In the genomic region with DNA sequence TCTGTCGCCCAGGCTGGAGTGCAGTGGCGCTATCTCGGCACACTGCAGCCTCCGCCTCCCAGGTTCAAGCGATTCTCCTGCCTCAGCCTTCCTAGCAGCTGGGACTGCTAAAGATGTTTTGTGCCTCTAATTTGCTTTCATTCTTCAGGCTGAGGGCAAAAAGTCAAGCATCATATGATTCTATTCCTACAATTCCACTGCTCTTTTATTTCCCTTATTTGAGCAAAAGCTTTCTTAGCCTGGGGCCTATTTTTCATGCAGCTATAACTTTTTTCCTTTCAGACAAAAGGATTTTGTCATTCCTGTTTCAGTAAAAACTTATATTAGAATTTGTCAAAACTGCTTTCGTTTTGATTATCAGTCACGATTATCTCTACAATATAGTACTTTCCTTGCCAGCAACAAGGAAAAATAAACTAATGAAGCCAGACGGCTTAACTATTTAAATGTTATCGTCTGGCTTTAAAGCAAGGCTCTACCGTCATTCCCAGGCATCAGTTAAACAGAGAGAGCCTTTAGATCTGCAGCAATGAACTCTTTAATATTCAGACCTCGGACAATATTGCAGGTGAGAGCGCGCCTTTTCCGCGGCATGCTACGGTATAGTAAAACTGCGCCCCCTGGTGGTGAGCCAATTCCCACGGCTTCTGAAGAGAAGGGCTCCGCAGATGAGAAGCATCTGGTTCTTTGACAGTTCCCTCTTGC, we compare ENCODE assay signal across 8 cellular contexts. TPM values are rescaled to one million over a fixed set of nuclear protein-coding genes. Genes with fewer than 3 reads are reported as not detected.
DNase-seq lines count a peak whose midpoint lies in the region; ATAC-seq and TF ChIP-seq lines count a peak whose summit lies in the region.

No MANE protein-coding gene starts in this region.

- DNase-seq in DMS53 (lab: John Stamatoyannopoulos, UW) = peak; percentile 97
- DNase-seq in GM23338 (ENCODE audit: low spot score) = peak; percentile 96
- DNase-seq in MG63 = peak; percentile 72
- peak; percentile 92 for DNase-seq in RPMI8226
- peak; percentile 73 for DNase-seq in activated T-helper 2 cell treated with anti-CD3 and anti-CD28 coated beads, Interferon-gamma antibody, Interleukin-2, Interleukin-4, amounts not matched to agents 10 μg/mL and 5 μg/mL and 100 μg/mL, durations not matched to agents 14 hours and 24 hours and 36 hours (ENCODE audit: low spot score)
- DNase-seq in foreskin fibroblast = peak; percentile 72 to 91
- DNase-seq in nucleus accumbens (lab: John Stamatoyannopoulos, UW) = peak in 51 of 56 donors; percentile 15 to 92 (median 57)
- DNase-seq in stromal cell of bone marrow (ENCODE audit: low read depth) = peak; percentile 53

- H3K79me2 ChIP-seq in GM23338 (replicated peaks; ENCODE audit: insufficient read depth) = peaks cover 25% of the 10 kb centered on the region

- peak overlapping the region; percentile 7; the same call in 1 of the 3 replicates for H3K4me3 Mint-ChIP-seq in GM23338
- H3K4me3 Mint-ChIP-seq in activated T-helper 2 cell treated with anti-CD3 and anti-CD28 coated beads, Interferon-gamma antibody, Interleukin-2, Interleukin-4, amounts not matched to agents 10 μg/mL and 5 μg/mL and 100 μg/mL, durations not matched to agents 14 hours and 24 hours and 36 hours (ENCODE audit: low read depth) = peak overlapping the region; percentile 47

- no peak overlapping the region for H3K27ac Mint-ChIP-seq in GM23338
- H3K27ac Mint-ChIP-seq in activated T-helper 2 cell treated with anti-CD3 and anti-CD28 coated beads, Interferon-gamma antibody, Interleukin-2, Interleukin-4, amounts not matched to agents 10 μg/mL and 5 μg/mL and 100 μg/mL, durations not matched to agents 14 hours and 24 hours and 36 hours = no peak overlapping the region

- peaks cover 27% of the 10 kb centered on the region for H3K4me1 ChIP-seq in GM23338 (ENCODE audit: insufficient read depth)

- peak; percentile 19 for ATAC-seq in GM23338

- H3K4me2 ChIP-seq in GM23338 = peak overlapping the region; percentile 78; the same call in 1 of the 2 replicates

- H4K20me1 ChIP-seq in GM23338 (replicated peaks; ENCODE audit: insufficient read depth) = peaks cover 15% of the 10 kb centered on the region; the same call in 1 of the 2 replicates

- H3K27ac ChIP-seq in GM23338 (ENCODE audit: low read depth) = no peak overlapping the region

- intact Hi-C loops in activated T-helper 2 cell treated with anti-CD3 and anti-CD28 coated beads, Interferon-gamma antibody, Interleukin-2, Interleukin-4, amounts not matched to agents 10 μg/mL and 5 μg/mL and 100 μg/mL, durations not matched to agents 14 hours and 24 hours and 36 hours (cut with micrococcal nuclease) = loop anchor here (1.0 to 10.0 kb wide), 5 partner anchors 35 to 662 kb away; a partner anchor contains a TSS

- no peaks in the 10 kb centered on the region for H3K36me3 ChIP-seq in GM23338 (ENCODE audit: insufficient read depth)
- no peaks in the 10 kb centered on the region for H3K36me3 ChIP-seq in MG63

- H3K9me3 Mint-ChIP-seq in GM23338 = peaks cover 4% of the 10 kb centered on the region; the same call in 1 of the 3 replicates
- no peaks in the 10 kb centered on the region for H3K9me3 Mint-ChIP-seq in activated T-helper 2 cell treated with anti-CD3 and anti-CD28 coated beads, Interferon-gamma antibody, Interleukin-2, Interleukin-4, amounts not matched to agents 10 μg/mL and 5 μg/mL and 100 μg/mL, durations not matched to agents 14 hours and 24 hours and 36 hours

- no peak overlapping the region for H3K4me3 ChIP-seq in GM23338
- peak overlapping the region; percentile 12; the same call in 1 of the 2 replicates for H3K4me3 ChIP-seq in MG63
- peak overlapping the region; percentile 45 to 49 for H3K4me3 ChIP-seq in foreskin fibroblast (ENCODE audit: low read depth in 1 of 2, low read length in 2 of 2)

- peaks cover 17% of the 10 kb centered on the region for H3K27me3 Mint-ChIP-seq in GM23338 (ENCODE audit: insufficient read depth, low read depth, poor library complexity)
- peaks cover 31% of the 10 kb centered on the region for H3K27me3 Mint-ChIP-seq in activated T-helper 2 cell treated with anti-CD3 and anti-CD28 coated beads, Interferon-gamma antibody, Interleukin-2, Interleukin-4, amounts not matched to agents 10 μg/mL and 5 μg/mL and 100 μg/mL, durations not matched to agents 14 hours and 24 hours and 36 hours (ENCODE audit: low read depth)

- TF ChIP-seq CTCF in GM23338 (conservative IDR thresholded peaks at IDR 0.05; ENCODE audit: low read depth in 2 of 2) (peak; percentile 82 to 95), foreskin fibroblast (IDR thresholded peaks at IDR 0.05; ENCODE audit: low read depth, low read length) (peak; percentile 88)

- no peaks in the 10 kb centered on the region for H3F3A ChIP-seq in GM23338 (replicated peaks; ENCODE audit: low read depth)

- peak overlapping the region; percentile 92; the same call in 1 of the 2 replicates for H2AFZ ChIP-seq in GM23338

- H3K9me2 ChIP-seq in GM23338 (ENCODE audit: insufficient read depth) = no peaks in the 10 kb centered on the region

- H3K36me3 Mint-ChIP-seq in GM23338 (ENCODE audit: low read depth) = no peaks in the 10 kb centered on the region; the same call in 2 of the 3 replicates
- H3K36me3 Mint-ChIP-seq in activated T-helper 2 cell treated with anti-CD3 and anti-CD28 coated beads, Interferon-gamma antibody, Interleukin-2, Interleukin-4, amounts not matched to agents 10 μg/mL and 5 μg/mL and 100 μg/mL, durations not matched to agents 14 hours and 24 hours and 36 hours (ENCODE audit: low read depth) = no peaks in the 10 kb centered on the region

- H3K4me1 Mint-ChIP-seq in GM23338 = peaks cover 29% of the 10 kb centered on the region
- H3K4me1 Mint-ChIP-seq in activated T-helper 2 cell treated with anti-CD3 and anti-CD28 coated beads, Interferon-gamma antibody, Interleukin-2, Interleukin-4, amounts not matched to agents 10 μg/mL and 5 μg/mL and 100 μg/mL, durations not matched to agents 14 hours and 24 hours and 36 hours (ENCODE audit: low read depth) = peaks cover 25% of the 10 kb centered on the region

- H3K27me3 ChIP-seq in GM23338 (ENCODE audit: insufficient read depth) (peaks cover 12% of the 10 kb centered on the region), MG63 (no peaks in the 10 kb centered on the region)

- no peaks in the 10 kb centered on the region for H3K9me3 ChIP-seq in MG63

TF ChIP-seq in GM23338, 12 proteins besides CTCF, POLR2A, EP300 and RAD21 (continues in another document):
- TF ChIP-seq ZNF114 (CRISPR knock-in tag; IDR thresholded peaks at IDR 0.05) = no peak
- TF ChIP-seq CREB1 (CRISPR knock-in tag; IDR thresholded peaks at IDR 0.05; ENCODE audit: low read depth) = no peak
- TF ChIP-seq STAT1 (IDR thresholded peaks at IDR 0.05; ENCODE audit: unreplicated experiment) = no peak
- no peak for TF ChIP-seq EZH2 (IDR thresholded peaks at IDR 0.05; ENCODE audit: low read depth, unreplicated experiment)
- TF ChIP-seq, protein P1, sequence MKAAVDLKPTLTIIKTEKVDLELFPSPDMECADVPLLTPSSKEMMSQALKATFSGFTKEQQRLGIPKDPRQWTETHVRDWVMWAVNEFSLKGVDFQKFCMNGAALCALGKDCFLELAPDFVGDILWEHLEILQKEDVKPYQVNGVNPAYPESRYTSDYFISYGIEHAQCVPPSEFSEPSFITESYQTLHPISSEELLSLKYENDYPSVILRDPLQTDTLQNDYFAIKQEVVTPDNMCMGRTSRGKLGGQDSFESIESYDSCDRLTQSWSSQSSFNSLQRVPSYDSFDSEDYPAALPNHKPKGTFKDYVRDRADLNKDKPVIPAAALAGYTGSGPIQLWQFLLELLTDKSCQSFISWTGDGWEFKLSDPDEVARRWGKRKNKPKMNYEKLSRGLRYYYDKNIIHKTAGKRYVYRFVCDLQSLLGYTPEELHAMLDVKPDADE (IDR thresholded peaks at IDR 0.05) = no peak
- TF ChIP-seq ZNF331 (CRISPR knock-in tag; IDR thresholded peaks at IDR 0.05; ENCODE audit: low read depth) = no peak
- TF ChIP-seq JUNB (IDR thresholded peaks at IDR 0.05; ENCODE audit: unreplicated experiment) = no peak
- no peak for TF ChIP-seq NANOG (IDR thresholded peaks at IDR 0.05; ENCODE audit: borderline replicate concordance)
- TF ChIP-seq, protein P2, sequence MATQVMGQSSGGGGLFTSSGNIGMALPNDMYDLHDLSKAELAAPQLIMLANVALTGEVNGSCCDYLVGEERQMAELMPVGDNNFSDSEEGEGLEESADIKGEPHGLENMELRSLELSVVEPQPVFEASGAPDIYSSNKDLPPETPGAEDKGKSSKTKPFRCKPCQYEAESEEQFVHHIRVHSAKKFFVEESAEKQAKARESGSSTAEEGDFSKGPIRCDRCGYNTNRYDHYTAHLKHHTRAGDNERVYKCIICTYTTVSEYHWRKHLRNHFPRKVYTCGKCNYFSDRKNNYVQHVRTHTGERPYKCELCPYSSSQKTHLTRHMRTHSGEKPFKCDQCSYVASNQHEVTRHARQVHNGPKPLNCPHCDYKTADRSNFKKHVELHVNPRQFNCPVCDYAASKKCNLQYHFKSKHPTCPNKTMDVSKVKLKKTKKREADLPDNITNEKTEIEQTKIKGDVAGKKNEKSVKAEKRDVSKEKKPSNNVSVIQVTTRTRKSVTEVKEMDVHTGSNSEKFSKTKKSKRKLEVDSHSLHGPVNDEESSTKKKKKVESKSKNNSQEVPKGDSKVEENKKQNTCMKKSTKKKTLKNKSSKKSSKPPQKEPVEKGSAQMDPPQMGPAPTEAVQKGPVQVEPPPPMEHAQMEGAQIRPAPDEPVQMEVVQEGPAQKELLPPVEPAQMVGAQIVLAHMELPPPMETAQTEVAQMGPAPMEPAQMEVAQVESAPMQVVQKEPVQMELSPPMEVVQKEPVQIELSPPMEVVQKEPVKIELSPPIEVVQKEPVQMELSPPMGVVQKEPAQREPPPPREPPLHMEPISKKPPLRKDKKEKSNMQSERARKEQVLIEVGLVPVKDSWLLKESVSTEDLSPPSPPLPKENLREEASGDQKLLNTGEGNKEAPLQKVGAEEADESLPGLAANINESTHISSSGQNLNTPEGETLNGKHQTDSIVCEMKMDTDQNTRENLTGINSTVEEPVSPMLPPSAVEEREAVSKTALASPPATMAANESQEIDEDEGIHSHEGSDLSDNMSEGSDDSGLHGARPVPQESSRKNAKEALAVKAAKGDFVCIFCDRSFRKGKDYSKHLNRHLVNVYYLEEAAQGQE (IDR thresholded peaks at IDR 0.05; ENCODE audit: unreplicated experiment) = no peak
- TF ChIP-seq EZH2phosphoT487 (IDR thresholded peaks at IDR 0.05; ENCODE audit: unreplicated experiment) = no peak
- TF ChIP-seq POLR2AphosphoS5 (IDR thresholded peaks at IDR 0.05; ENCODE audit: low read depth) = no peak

RNA-seq across cellular contexts. Expression of a gene that starts 1.4 kb away (rescaled TPM):
- 20.6 and 22.7 TPM in 2 replicates for total RNA-seq in GM23338 (2014; rRNA removed; shearing (Covaris generic))
- 5.2 and 6.8 TPM in 2 replicates for polyA plus RNA-seq in GM23338 (2016; fragmentation: Nextera tagmentation; extraction: Ambion mirVana)
- total RNA-seq in MG63 (2014; rRNA removed; shearing (Covaris generic); ENCODE audit: low replicate concordance) = 0.66 and 0.96 TPM in 2 replicates
- 2.5 and 2.9 TPM in 2 replicates for total RNA-seq in activated T-helper 2 cell treated with anti-CD3 and anti-CD28 coated beads, Interferon-gamma antibody, Interleukin-2, Interleukin-4, amounts not matched to agents 10 μg/mL and 5 μg/mL and 100 μg/mL, durations not matched to agents 14 hours and 24 hours and 36 hours
